Comparison of ENCODE assay signal across 20 cellular contexts in genomic region chr15:46409879-46410278, GRCh38.
"Had no signal": no experiment of that assay in that cellular context is flagged by ENCODE, and none has a peak within 500 bp of the region (broad histone marks: within the 10 kb centered on the region; RNA-seq: fewer than 3 reads in every experiment).

No MANE protein-coding gene starts in this region.

- DNase-seq: activated B cell treated with CpG ODN at 0.5 μM for 24 hours; activated CD4-positive, alpha-beta T cell treated with anti-CD3 and anti-CD28 coated beads, Interleukin-2, amount 10 ng/mL, durations not matched to agents 24 days and 14 days; activated CD8-positive, alpha-beta T cell treated with anti-CD3 and anti-CD28 coated beads for 36 hours; activated naive CD4-positive, alpha-beta T cell treated with Interleukin-2 at 50 U/mL for 16 hours; activated naive CD8-positive, alpha-beta T cell treated with anti-CD3 and anti-CD28 coated beads, Interleukin-2, amount 10 ng/mL, durations not matched to agents 7 days and 5 days; activated T-cell treated with anti-CD3 and anti-CD28 coated beads, Interleukin-2, amount 50 U/mL, for 24 hours; dermis blood vessel endothelial cell; effector memory CD4-positive, alpha-beta T cell; esophagus squamous epithelium; glutamatergic neuron; left cardiac atrium; mesendoderm; naive thymus-derived CD8-positive, alpha-beta T cell; pancreas; sigmoid colon; spleen; stimulated activated CD4-positive, alpha-beta T cell treated with anti-CD3 and anti-CD28 coated beads, Interleukin-4, amount 100 ng/mL, for 4 hours; testis; upper lobe of left lung had no signal

- FAIRE-seq: islet of Langerhans, pancreas had no signal
